Comparison of ENCODE assay signal across 30 cellular contexts in the genomic region with DNA sequence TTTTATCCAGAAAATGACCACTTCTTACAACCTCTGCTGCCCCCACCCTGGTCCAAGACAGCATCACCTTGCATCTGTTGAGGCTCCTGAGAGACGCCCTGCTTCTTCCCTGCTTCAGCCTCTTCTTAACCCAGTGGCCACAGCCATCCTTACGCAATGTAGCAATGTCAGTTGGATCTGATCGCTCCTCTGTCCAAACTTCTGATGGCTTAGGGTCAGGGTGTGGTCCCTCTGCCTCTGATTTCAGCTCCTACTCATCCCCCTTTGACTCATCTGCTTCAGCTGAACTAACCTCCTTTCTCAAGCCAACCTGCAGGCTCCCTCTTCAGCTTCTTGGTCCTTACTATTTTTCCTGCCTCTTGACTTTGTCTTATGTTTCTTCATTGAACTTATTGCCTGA.
"Had no signal": no experiment of that assay in that cellular context is flagged by ENCODE, and none has a peak within 500 bp of the region (broad histone marks: within the 10 kb centered on the region; RNA-seq: fewer than 3 reads in every experiment).

No MANE protein-coding gene starts in this region.

- H3K36me3 ChIP-seq: breast epithelium, colonic mucosa, esophagus squamous epithelium, sigmoid colon, transverse colon had no signal

- H3K27me3 ChIP-seq: breast epithelium, colonic mucosa, sigmoid colon, testis, transverse colon had no signal

- H3K4me1 ChIP-seq: breast epithelium, colonic mucosa, esophagus squamous epithelium, sigmoid colon, testis, transverse colon had no signal

- H3K4me2 ChIP-seq: smooth muscle cell had no signal

- H3K9me3 ChIP-seq: breast epithelium, colonic mucosa, esophagus squamous epithelium, sigmoid colon, testis, transverse colon had no signal

- FAIRE-seq: endometrium, kidney had no signal

- H3K27ac ChIP-seq: breast epithelium, colonic mucosa, epithelial cell of prostate, esophagus squamous epithelium, sigmoid colon, testis, transverse colon had no signal

- H3K4me3 ChIP-seq: breast epithelium, colonic mucosa, esophagus squamous epithelium, sigmoid colon, smooth muscle cell, testis, transverse colon had no signal

- ATAC-seq: activated naive CD4-positive, alpha-beta T cell treated with anti-CD3 and anti-CD28 coated beads, Interleukin-2, amount 50 U/mL, for 72 hours; activated T-cell treated with anti-CD3 and anti-CD28 coated beads, Interleukin-2, amount 50 U/mL, for 4 hours; activated T-helper 17 cell treated with anti-CD3 and anti-CD28 coated beads, Interleukin-2, amount 50 U/mL, for 72 hours; left colon; T-helper 17 cell; WTC11 had no signal

- DNase-seq: activated CD4-positive, alpha-beta memory T cell treated with anti-CD3 and anti-CD28 coated beads, Interleukin-2, amount 10 ng/mL, durations not matched to agents 7 days and 5 days; activated CD4-positive, alpha-beta T cell treated with anti-CD3 and anti-CD28 coated beads for 1 hour; activated CD4-positive, alpha-beta T cell treated with anti-CD3 and anti-CD28 coated beads, Interleukin-2, amount 10 ng/mL, durations not matched to agents 7 days and 5 days; activated CD8-positive, alpha-beta memory T cell treated with anti-CD3 and anti-CD28 coated beads, Interleukin-2, amount 50 U/mL, for 48 hours; activated gamma-delta T cell treated with Interleukin-2 at 50 U/mL for 16 hours; activated T-cell treated with anti-CD3 and anti-CD28 coated beads, Interleukin-2, amount 50 U/mL, for 4 hours; colonic mucosa; effector CD8-positive, alpha-beta T cell; esophagus squamous epithelium; head of caudate nucleus; hypothalamus; immature natural killer cell; kidney; left colon; retina; sigmoid colon; stimulated activated CD4-positive, alpha-beta T cell treated with anti-CD3 and anti-CD28 coated beads, Interleukin-15, amount 100 ng/mL, for 24 hours; stimulated activated CD4-positive, alpha-beta T cell treated with anti-CD3 and anti-CD28 coated beads, Interleukin-2, amount 100 ng/mL, for 24 hours; stimulated activated naive CD4-positive, alpha-beta T cell; T-helper 17 cell; T1000; testis; transverse colon had no signal
